ENCODE assay signal across 24 cellular contexts in the genomic region with DNA sequence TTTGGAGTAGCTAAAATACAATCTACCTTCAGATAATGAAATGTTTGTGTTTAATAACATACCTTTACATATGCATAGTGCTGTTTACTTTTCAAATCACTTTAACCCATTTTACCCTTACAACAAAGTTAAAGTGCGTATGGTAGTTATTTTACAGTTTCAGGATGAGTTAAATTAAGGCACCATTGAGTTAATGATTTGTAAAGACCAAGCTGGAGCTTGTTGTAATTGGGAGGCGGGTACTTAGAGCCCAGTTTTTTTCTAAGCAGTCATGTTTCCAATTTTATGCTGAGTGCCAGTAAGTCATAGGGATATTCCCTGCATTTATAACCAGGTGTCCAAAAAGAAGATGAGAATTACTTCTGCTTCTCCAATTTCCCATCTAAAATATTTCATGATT.
"Had no signal": no experiment of that assay in that cellular context is flagged by ENCODE, and none has a peak within 500 bp of the region (broad histone marks: within the 10 kb centered on the region; RNA-seq: fewer than 3 reads in every experiment).

No MANE protein-coding gene starts in this region.

- H3K9me3 ChIP-seq: adrenal gland, breast epithelium had no signal

- H3K27ac ChIP-seq: adrenal gland, breast epithelium, PC-9, SK-N-MC, VCaP had no signal

- DNase-seq: activated CD4-positive, alpha-beta T cell treated with anti-CD3 and anti-CD28 coated beads, Interleukin-2, amount 50 U/mL, for 1 hour; activated CD4-positive, CD25-positive, alpha-beta regulatory T cell; activated CD8-positive, alpha-beta memory T cell treated with anti-CD3 and anti-CD28 coated beads, Interleukin-2, amount 50 U/mL, for 4 hours; activated CD8-positive, alpha-beta T cell treated with anti-CD3 and anti-CD28 coated beads for 36 hours; activated gamma-delta T cell treated with Interleukin-2 at 50 U/mL for 16 hours; activated naive CD4-positive, alpha-beta T cell treated with anti-CD3 and anti-CD28 coated beads, Interleukin-2, amount 50 U/mL, for 16 hours; activated naive CD8-positive, alpha-beta T cell treated with anti-CD3 and anti-CD28 coated beads, Interleukin-2, amount 10 ng/mL, durations not matched to agents 7 days and 5 days; activated T-cell treated with anti-CD3 and anti-CD28 coated beads, Interleukin-2, amount 50 U/mL, for 72 hours; adrenal gland; anterior cingulate cortex; caudate nucleus; cortex of kidney; MM.1S; NCI-H1105 treated with DMSO at 0.1 percent for 48 hours; NCI-H146; NCI-H187 treated with DMSO at 0.1 percent for 48 hours; NCI-H2081 treated with DMSO at 0.1 percent for 48 hours; PC-9; T-cell; T-helper 2 cell; T1000 had no signal

- H3K4me3 ChIP-seq: adrenal gland, breast epithelium, PC-9, SK-N-MC had no signal

- H3K4me1 ChIP-seq: adrenal gland, breast epithelium had no signal

- ATAC-seq: activated CD8-positive, alpha-beta T cell treated with anti-CD3 and anti-CD28 coated beads for 36 hours; activated T-cell treated with anti-CD3 and anti-CD28 coated beads, Interleukin-2, amount 50 U/mL, for 72 hours; T-cell had no signal

- H3K36me3 ChIP-seq: adrenal gland, breast epithelium had no signal

- H3K27me3 ChIP-seq: adrenal gland had no signal
